Comparison of ENCODE assay signal across 8 cellular contexts in the genomic region with DNA sequence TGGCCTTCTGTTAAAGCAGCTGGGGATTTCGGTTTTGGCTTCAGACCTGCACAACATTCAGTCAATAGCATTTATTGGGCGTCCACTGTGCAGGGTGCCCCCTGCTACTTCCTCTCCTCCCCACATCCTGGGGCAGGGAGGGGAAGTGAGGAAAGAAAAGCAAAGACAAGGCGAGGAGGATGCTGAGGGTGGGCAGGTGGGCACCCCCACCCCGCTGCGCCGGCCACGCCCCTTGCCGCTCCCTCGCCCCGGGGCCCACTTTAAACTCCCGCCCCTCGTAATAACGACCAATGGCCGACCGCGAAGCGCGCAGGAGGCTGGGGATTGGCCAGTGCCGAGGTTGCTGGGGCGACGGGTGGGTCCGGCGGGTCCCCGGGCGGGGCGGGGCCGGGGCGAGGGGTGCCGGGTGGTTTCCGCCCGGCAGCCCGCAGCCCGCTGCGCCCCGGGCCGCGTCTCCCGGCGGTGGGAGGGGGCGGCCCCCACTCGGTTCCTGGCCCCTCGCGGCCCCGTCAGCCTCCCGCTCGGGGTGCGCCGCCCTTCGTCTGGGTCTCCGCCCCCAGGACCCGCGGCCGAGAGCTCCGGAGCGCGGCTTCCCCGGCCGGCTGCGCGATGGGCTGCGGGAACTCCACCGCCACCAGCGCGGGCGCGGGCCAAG. TPM values are rescaled to one million over a fixed set of nuclear protein-coding genes. Genes with fewer than 3 reads are reported as not detected.
DNase-seq lines count a peak whose midpoint lies in the region; ATAC-seq and TF ChIP-seq lines count a peak whose summit lies in the region.

Gene C12orf75 (plus strand): TSS at position 409 of the 655 bp plus-strand sequence. CDS start 201 bp downstream, at position 610.

- H3K4me3 Mint-ChIP-seq in nephron, result peak within 1 kb of the TSS; percentile 85 to 95 (median 91)

- ATAC-seq in stimulated activated naive CD8-positive, alpha-beta T cell treated with anti-CD3 and anti-CD28 coated beads, Interleukin-15, Interleukin-2, amounts not matched to agents 100 U/mL and 50 U/mL, for 24 hours, result peak; percentile 97

- peaks cover 55% of the 10 kb centered on the region for H3K4me1 ChIP-seq in GM23248 (ENCODE audit: insufficient read depth)

- H3F3A ChIP-seq in GM23248 (ENCODE audit: insufficient read depth), result peaks cover 78% of the 10 kb centered on the region

- no peaks in the 10 kb centered on the region for H3K36me3 ChIP-seq in GM23248 (ENCODE audit: low read depth)
- H3K36me3 ChIP-seq in KOPT-K1 (ENCODE audit: insufficient read depth, low read length), result no peaks in the 10 kb centered on the region

- no peaks in the 10 kb centered on the region for H3K9me2 ChIP-seq in GM23248 (ENCODE audit: insufficient read depth)

- H4K20me1 ChIP-seq in GM23248 (ENCODE audit: insufficient read depth), result 0 out of 2 replicates have a peak, but pooled peaks cover 1% of the 10 kb centered on the region

- H3K9me3 Mint-ChIP-seq in nephron, result no peaks in the 10 kb centered on the region

- peak; percentile 90 for DNase-seq in Daoy (ENCODE audit: low read depth)
- peak; percentile 89 for DNase-seq in GM23248
- peak; percentile 78 for DNase-seq in RPMI7951 (ENCODE audit: low read depth)
- peak; percentile 60 to 78 for DNase-seq in activated T-helper 1 cell treated with anti-CD3 and anti-CD28 coated beads, Interleukin-2, amount 50 U/mL, for 16 hours (ENCODE audit: low read depth in 1 of 2, low spot score in 1 of 2)
- peak; percentile 60 for DNase-seq in fibroblast of peridontal ligament (ENCODE audit: extremely low read depth)
- peak; percentile 92 for DNase-seq in stimulated activated naive CD8-positive, alpha-beta T cell treated with anti-CD3 and anti-CD28 coated beads, Interleukin-15, Interleukin-2, amounts not matched to agents 100 U/mL and 50 U/mL, for 24 hours

- H3K27ac ChIP-seq in GM23248, result peak within 1 kb of the TSS; percentile 62
- H3K27ac ChIP-seq in KOPT-K1 (ENCODE audit: low read depth, low read length, poor library complexity, severe bottlenecking), result peak within 1 kb of the TSS; percentile 84

- H3K27me3 Mint-ChIP-seq in nephron (ENCODE audit: low read depth), result peaks cover 19% of the 10 kb centered on the region

- H2AFZ ChIP-seq in GM23248, result peak within 1 kb of the TSS; percentile 74

- no peaks in the 10 kb centered on the region for H3K36me3 Mint-ChIP-seq in nephron (ENCODE audit: low read depth)

- H3K4me1 Mint-ChIP-seq in nephron, result peaks cover 19% of the 10 kb centered on the region

- H3K79me2 ChIP-seq in GM23248 (ENCODE audit: insufficient read depth), result peaks cover 54% of the 10 kb centered on the region

- peak within 1 kb of the TSS in 2 of 3 experiments; percentile 57 to 73 for H3K27ac Mint-ChIP-seq in nephron

- WGBS in GM23248 (ENCODE audit: low coverage in 1 of 2, low lambda C conversion rate in 2 of 2, missing lambda C conversion rate in 2 of 2), 2 experiments, result 2 to 5% methylated on average over 2 to 21 of the region's 66 CpGs

- H3K4me2 ChIP-seq in GM23248 (ENCODE audit: unreplicated experiment), result peak within 1 kb of the TSS; percentile 95

- TF ChIP-seq CTCF in nephron (IDR thresholded peaks at IDR 0.05; ENCODE audit: unreplicated experiment in 3 of 3), result no peak

- peak within 1 kb of the TSS; percentile 92 for H3K4me3 ChIP-seq in GM23248

- peak within 1 kb of the TSS; percentile 85 for H3K9ac ChIP-seq in GM23248

- in situ Hi-C loops in GM23248 (cut with MboI), result no loop called here

- H3K9me3 ChIP-seq in GM23248 (ENCODE audit: low read depth) (no peaks in the 10 kb centered on the region), KOPT-K1 (ENCODE audit: insufficient read depth, low read length, poor library complexity, severe bottlenecking) (no peaks in the 10 kb centered on the region)

- H3K27me3 ChIP-seq in GM23248 (replicated peaks; ENCODE audit: insufficient read depth), result no peaks in the 10 kb centered on the region

RNA-seq across cellular contexts. Expression of gene C12orf75, which starts in this region (rescaled TPM):
- 89.1 and 103 TPM in 2 replicates for total RNA-seq in Daoy (2014; rRNA removed; shearing (Covaris generic))
- total RNA-seq in GM23248 (2014; rRNA removed; shearing (Covaris generic)), result 313 and 349 TPM in 2 replicates
- 590 and 607 TPM in 2 replicates for polyA plus RNA-seq in GM23248 (2016; fragmentation: Nextera tagmentation; extraction: Ambion mirVana)
- total RNA-seq in RPMI7951 (2014; rRNA removed; shearing (Covaris generic)), result 225 and 267 TPM in 2 replicates

Comparison
In these comparisons a context has a peak if more than half of its experiments do, and no peak if none do; other contexts are left out.
1. Peak in every context shown above with its lines: DNase-seq, ATAC-seq, H3K4me3 ChIP-seq and H3K27ac ChIP-seq.